In the genomic region with DNA sequence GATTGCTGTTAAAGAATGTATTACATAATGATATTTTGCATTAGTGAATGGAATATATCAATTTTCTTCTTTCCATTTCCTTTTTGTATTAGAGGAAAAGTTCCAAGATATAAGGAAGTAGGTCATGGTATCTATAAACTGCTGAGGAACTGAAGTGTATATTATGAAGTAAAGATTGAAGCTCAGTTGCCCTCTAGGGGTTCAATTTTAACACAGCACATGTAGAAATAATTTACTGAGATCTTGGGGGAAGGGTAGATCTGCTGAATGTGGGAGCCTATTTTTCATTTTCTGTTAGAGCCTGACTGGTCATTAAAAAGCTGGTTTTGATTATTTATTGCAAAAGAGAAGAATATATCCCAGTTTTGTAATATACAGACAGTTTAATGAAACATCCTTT, we compare ENCODE assay signal across 8 cellular contexts. TPM values are rescaled to one million over a fixed set of nuclear protein-coding genes. Genes with fewer than 3 reads are reported as not detected.
DNase-seq lines count a peak whose midpoint lies in the region; ATAC-seq and TF ChIP-seq lines count a peak whose summit lies in the region.

No MANE protein-coding gene starts in this region.

- H3K9me3 ChIP-seq in mammary epithelial cell (replicated peaks; ENCODE audit: insufficient read depth, low read length): no peaks in the 10 kb centered on the region

- no peak overlapping the region for H3K4me2 ChIP-seq in mammary epithelial cell (ENCODE audit: insufficient read depth, low read depth, low read length)

- in situ Hi-C loops in mammary epithelial cell (cut with MboI; ENCODE audit: low sequenced_read_pairs in 2 of 2): no loop called here

- DNase-seq in NCI-H446 treated with DMSO at 0.1 percent for 48 hours (lab: John Stamatoyannopoulos, UW): peak; percentile 4
- peak; percentile 27 for DNase-seq in mammary epithelial cell
- no peak for DNase-seq in left lobe of liver (ENCODE audit: low spot score)
- no peak for DNase-seq in epidermal melanocyte (ENCODE audit: insufficient read length, low spot score)
- no peak for DNase-seq in effector CD4-positive, alpha-beta T cell

- no peaks in the 10 kb centered on the region for H3K27me3 ChIP-seq in mammary epithelial cell (ENCODE audit: insufficient read depth, low read length)

- ATAC-seq in GM18519 (IDR thresholded peaks at IDR 0.05; ENCODE audit: low FRiP score, unreplicated experiment): peak; percentile 85
- ATAC-seq in HG02970 (IDR thresholded peaks at IDR 0.05; ENCODE audit: low FRiP score, unreplicated experiment): peak; percentile 83
- ATAC-seq in left lobe of liver: peak; percentile 92

- no peak overlapping the region for H3K4me3 ChIP-seq in mammary epithelial cell (replicated peaks in 1 of 3; ENCODE audit: insufficient read depth in 1 of 3, low read depth in 2 of 3, low read length in 3 of 3)

- no TSS peak for BruUV-seq in mammary epithelial cell (replicated peaks; lab: Mats Ljungman, UMichigan)

- no peak overlapping the region for H2AFZ ChIP-seq in mammary epithelial cell (ENCODE audit: low read depth, low read length)

- H3K4me1 ChIP-seq in mammary epithelial cell (ENCODE audit: insufficient read depth, low read length): no peaks in the 10 kb centered on the region

- H3K79me2 ChIP-seq in mammary epithelial cell (ENCODE audit: insufficient read depth, low read length): no peaks in the 10 kb centered on the region

- TF ChIP-seq CTCF in C4-2B (conservative IDR thresholded peaks at IDR 0.05): peak; percentile 72
- peak; percentile 50 to 61 for TF ChIP-seq CTCF in mammary epithelial cell (conservative IDR thresholded peaks at IDR 0.05 in 1 of 2, IDR thresholded peaks at IDR 0.05 in 1 of 2; ENCODE audit: extremely low read depth in 1 of 2, insufficient read depth in 1 of 2, low read depth in 1 of 2, low read length in 2 of 2)

- H3K36me3 ChIP-seq in mammary epithelial cell (ENCODE audit: insufficient read depth, low read length): no peaks in the 10 kb centered on the region

- intact Hi-C loops in mammary epithelial cell (cut with micrococcal nuclease): loop anchor here (1.0 to 10.0 kb wide), 4 partner anchors 343 to 574 kb away; no protein-coding TSS in a partner anchor

- dilution Hi-C loops in mammary epithelial cell (cut with HindIII; ENCODE audit: low sequenced_read_pairs): no loop called here

- CTCF ChIA-PET in mammary epithelial cell (lab: Charles Lee; ENCODE audit: low non-redundant PET): interaction anchor here (0.8 to 1.0 kb wide), 2 partner anchors 36 to 575 kb away, joined by 5 read pairs; no protein-coding TSS in a partner anchor

- H4K20me1 ChIP-seq in mammary epithelial cell (ENCODE audit: insufficient read depth, low read length): no peaks in the 10 kb centered on the region

- H3K27ac ChIP-seq in C4-2B (no peak overlapping the region), mammary epithelial cell (ENCODE audit: insufficient read depth, low read depth, low read length) (no peak overlapping the region)

- no peak overlapping the region for H3K9ac ChIP-seq in mammary epithelial cell (ENCODE audit: insufficient read depth, low read length)

RNA-seq across cellular contexts. Expression of gene CMC1, which starts 45.2 kb away (rescaled TPM):
- total RNA-seq in mammary epithelial cell (10 to 100 TPM in 1 of 2 donors, 1 to 10 TPM in 1; 5.2 to 19.3 TPM), left lobe of liver (12.4 TPM)
- polyA plus RNA-seq in mammary epithelial cell: 21.4 TPM
- polyA minus RNA-seq in mammary epithelial cell: not detected

Comparison
In these comparisons a context has a peak if more than half of its experiments do, and no peak if none do; other contexts are left out.
1. DNase-seq: peak in NCI-H446 treated with DMSO at 0.1 percent for 48 hours (single experiment) and mammary epithelial cell (single experiment); none in left lobe of liver (single experiment), epidermal melanocyte (single experiment) and effector CD4-positive, alpha-beta T cell (single experiment).
2. Peak in every context shown above with its lines, with median percentiles within 50 percentile points of each other: ATAC-seq.